ENCODE assay signal across 15 cellular contexts in genomic region chr4:8507251-8507570, GRCh38.
DNase-seq lines count a peak whose midpoint lies in the region; ATAC-seq and TF ChIP-seq lines count a peak whose summit lies in the region.
"Had no signal": no experiment of that assay in that cellular context is flagged by ENCODE, and none has a peak within 500 bp of the region (broad histone marks: within the 10 kb centered on the region; RNA-seq: fewer than 3 reads in every experiment).

No MANE protein-coding gene starts in this region.

- TF ChIP-seq POLR2A in adrenal gland (IDR thresholded peaks at IDR 0.05) (no peak), gastroesophageal sphincter (IDR thresholded peaks at IDR 0.05) (no peak)

- H3K4me3 ChIP-seq in adrenal gland (no peak overlapping the region), gastroesophageal sphincter (no peak overlapping the region)
- H3K4me3 ChIP-seq: K562 had no signal

- no peak for TF ChIP-seq CTCF in adrenal gland (IDR thresholded peaks at IDR 0.05)
- TF ChIP-seq CTCF in gastroesophageal sphincter (IDR thresholded peaks at IDR 0.05) = no peak

- no peaks in the 10 kb centered on the region for H3K9me3 ChIP-seq in adrenal gland (replicated peaks in 1 of 3)
- no peaks in the 10 kb centered on the region for H3K9me3 ChIP-seq in gastroesophageal sphincter

- no peak for TF ChIP-seq EP300 in gastroesophageal sphincter (IDR thresholded peaks at IDR 0.05)

- H3K36me3 Mint-ChIP-seq in activated T-helper 17 cell treated with anti-CD3 and anti-CD28 coated beads, Interleukin-2, amount 50 U/mL, for 72 hours (ENCODE audit: low read depth) = no peaks in the 10 kb centered on the region

- H3K27ac Mint-ChIP-seq in activated T-helper 17 cell treated with anti-CD3 and anti-CD28 coated beads, Interleukin-2, amount 50 U/mL, for 72 hours = no peak overlapping the region
- H3K27ac Mint-ChIP-seq: activated T-helper 2 cell treated with anti-CD3 and anti-CD28 coated beads, Interferon-gamma antibody, Interleukin-2, Interleukin-4, amounts not matched to agents 10 μg/mL and 5 μg/mL and 100 μg/mL, durations not matched to agents 14 hours and 24 hours and 36 hours had no signal

- ATAC-seq in gastroesophageal sphincter (no peak), sciatic nerve (peak; percentile 9), HG02759 (IDR thresholded peaks at IDR 0.05; ENCODE audit: unreplicated experiment) (no peak)
- ATAC-seq in activated T-helper 17 cell treated with anti-CD3 and anti-CD28 coated beads, Interleukin-2, amount 50 U/mL, for 72 hours (replicated peaks) = no peak
- ATAC-seq: K562 had no signal

- H3K4me3 Mint-ChIP-seq in activated T-helper 17 cell treated with anti-CD3 and anti-CD28 coated beads, Interleukin-2, amount 50 U/mL, for 72 hours = no peak overlapping the region

- H3K36me3 ChIP-seq in adrenal gland (replicated peaks in 1 of 2) (no peaks in the 10 kb centered on the region), gastroesophageal sphincter (no peaks in the 10 kb centered on the region)

- H3K27me3 ChIP-seq in adrenal gland (no peaks in the 10 kb centered on the region), gastroesophageal sphincter (peaks cover 4% of the 10 kb centered on the region)

- H3K4me1 ChIP-seq in adrenal gland (replicated peaks in 1 of 2) (no peaks in the 10 kb centered on the region), gastroesophageal sphincter (peaks cover 0 to 53% (median 24%) of the 10 kb centered on the region in 3 donors)
- H3K4me1 ChIP-seq: parathyroid adenoma had no signal

- 66 to 82% (median 75%) methylated on average over 11 to 12 of the region's 12 CpGs for WGBS in adrenal gland, 4 donors
- WGBS in gastroesophageal sphincter (ENCODE audit: low coverage in 1 of 2), 2 donors = 53 to 67% methylated on average over 5 to 9 of the region's 12 CpGs

- no peaks in the 10 kb centered on the region for H3K9me3 Mint-ChIP-seq in activated T-helper 17 cell treated with anti-CD3 and anti-CD28 coated beads, Interleukin-2, amount 50 U/mL, for 72 hours
- H3K9me3 Mint-ChIP-seq: activated T-helper 2 cell treated with anti-CD3 and anti-CD28 coated beads, Interferon-gamma antibody, Interleukin-2, Interleukin-4, amounts not matched to agents 10 μg/mL and 5 μg/mL and 100 μg/mL, durations not matched to agents 14 hours and 24 hours and 36 hours had no signal

- intact Hi-C loops in adrenal gland (cut with DNase I) = no loop called here
- intact Hi-C loops in sciatic nerve (cut with DNase I) = no loop called here

- H3K27me3 Mint-ChIP-seq in activated T-helper 17 cell treated with anti-CD3 and anti-CD28 coated beads, Interleukin-2, amount 50 U/mL, for 72 hours = no peaks in the 10 kb centered on the region

- H3K27ac ChIP-seq in adrenal gland (peak overlapping the region in 4 of 5 donors; percentile 23 to 91 (median 56)), gastroesophageal sphincter (peak overlapping the region; percentile 32 to 82 (median 76))
- H3K27ac ChIP-seq: parathyroid adenoma had no signal

- peak; percentile 54 for DNase-seq in AG08396 (ENCODE audit: low spot score)
- DNase-seq in adrenal gland = no peak
- DNase-seq in sciatic nerve (ENCODE audit: low spot score) = no peak
- no peak for DNase-seq in SIG-M5 (lab: John Stamatoyannopoulos, UW)
- no peak for DNase-seq in stimulated activated CD8-positive, alpha-beta memory T cell treated with anti-CD3 and anti-CD28 coated beads, Interleukin-4, amount 100 ng/mL, for 48 hours
- DNase-seq: activated CD4-positive, alpha-beta T cell treated with anti-CD3 and anti-CD28 coated beads for 48 hours; DND-41; NCI-H187; NK-92 treated with Interleukin-12 subunit alpha and Interleukin-12 subunit beta, amount 100 ng/mL, for 24 hours had no signal

- H3K4me1 Mint-ChIP-seq in activated T-helper 17 cell treated with anti-CD3 and anti-CD28 coated beads, Interleukin-2, amount 50 U/mL, for 72 hours = no peaks in the 10 kb centered on the region
